1 cellular context compared by ENCODE assay signal in genomic region chr11:66638177-66639065, GRCh38.
A peak's percentile ranks its signal among the peaks of the same experiment; 100 is the strongest.
TF ChIP-seq lines count a peak whose summit lies in the region.

RBM4 (plus strand) TSS chr11:66638703; CDS start chr11:66639712, 1,009 bp downstream.

TF ChIP-seq in HepG2, 621 proteins besides CTCF, POLR2A, EP300 and RAD21 (continued from another document):
- TF ChIP-seq HOMEZ (CRISPR knock-in tag; IDR thresholded peaks at IDR 0.05; ENCODE audit: low read depth) (peak; percentile 57; the same call in 1 of the 2 replicates), ZNF605 (CRISPR knock-in tag; IDR thresholded peaks at IDR 0.05) (no peak; the same call in 1 of the 2 replicates), HDAC2 (CRISPR knock-in tag; IDR thresholded peaks at IDR 0.05) (peak; percentile 34; the same call in 1 of the 2 replicates), ZNF639 (CRISPR knock-in tag; conservative IDR thresholded peaks at IDR 0.05) (0 out of 2 replicates have a peak, but pooled peaks have one; percentile 17), ZNF160 (CRISPR knock-in tag; IDR thresholded peaks at IDR 0.05) (peak; percentile 44), JARID2 (CRISPR knock-in tag; IDR thresholded peaks at IDR 0.05; ENCODE audit: insufficient replicate concordance) (no peak), MBD4 (IDR thresholded peaks at IDR 0.05; ENCODE audit: borderline replicate concordance, low read length) (peak; percentile 25; the same call in 1 of the 2 replicates), HES4 (CRISPR knock-in tag; IDR thresholded peaks at IDR 0.05; ENCODE audit: borderline replicate concordance) (peak; percentile 87), ZBTB39 (CRISPR knock-in tag; IDR thresholded peaks at IDR 0.05) (0 out of 2 replicates have a peak, but pooled peaks have one; percentile 31), NFYC (CRISPR knock-in tag; IDR thresholded peaks at IDR 0.05) (peak; percentile 96), SRF (IDR thresholded peaks at IDR 0.05; ENCODE audit: low read depth, low read length) (no peak), GMEB2 (CRISPR knock-in tag; IDR thresholded peaks at IDR 0.05; ENCODE audit: low read depth) (peak; percentile 67; the same call in 1 of the 2 replicates), ZNF256 (CRISPR knock-in tag; conservative IDR thresholded peaks at IDR 0.05) (0 out of 2 replicates have a peak, but pooled peaks have one; percentile 3), TFAP4 (IDR thresholded peaks at IDR 0.05; ENCODE audit: borderline replicate concordance, low read depth) (no peak), IKZF4 (CRISPR knock-in tag; IDR thresholded peaks at IDR 0.05; ENCODE audit: borderline replicate concordance, low read depth, not compliant biosample characterization) (peak; percentile 43), SYNCRIP (IDR thresholded peaks at IDR 0.05; ENCODE audit: insufficient read depth, low read depth, low read length) (no peak), TOE1 (CRISPR knock-in tag; IDR thresholded peaks at IDR 0.05) (no peak; the same call in 1 of the 2 replicates), ZHX1 (CRISPR knock-in tag; IDR thresholded peaks at IDR 0.05; ENCODE audit: low read depth) (peak; percentile 76; the same call in 1 of the 2 replicates), ZNF446 (CRISPR knock-in tag; IDR thresholded peaks at IDR 0.05) (peak; percentile 64; the same call in 1 of the 2 replicates), SALL1 (CRISPR knock-in tag; IDR thresholded peaks at IDR 0.05) (peak; percentile 48), RNF219 (CRISPR knock-in tag; IDR thresholded peaks at IDR 0.05) (0 out of 2 replicates have a peak, but pooled peaks have one; percentile 25), NFKB2 (CRISPR knock-in tag; IDR thresholded peaks at IDR 0.05; ENCODE audit: borderline replicate concordance) (peak; percentile 57; the same call in 1 of the 2 replicates), ZNF777 (CRISPR knock-in tag; IDR thresholded peaks at IDR 0.05) (0 out of 2 replicates have a peak, but pooled peaks have one; percentile 3), ZNF816 (CRISPR knock-in tag; IDR thresholded peaks at IDR 0.05; ENCODE audit: borderline replicate concordance) (peak; percentile 62; the same call in 1 of the 2 replicates), FUBP1 (CRISPR knock-in tag; IDR thresholded peaks at IDR 0.05; ENCODE audit: borderline replicate concordance) (no peak), IKZF5 (CRISPR knock-in tag; IDR thresholded peaks at IDR 0.05) (peak; percentile 48; the same call in 1 of the 2 replicates), ZNF264 (CRISPR knock-in tag; IDR thresholded peaks at IDR 0.05) (no peak; the same call in 1 of the 2 replicates), GLI4 (CRISPR knock-in tag; IDR thresholded peaks at IDR 0.05; ENCODE audit: borderline replicate concordance) (no peak), ZBTB3 (CRISPR knock-in tag; IDR thresholded peaks at IDR 0.05; ENCODE audit: borderline replicate concordance, low read depth) (no peak), FOSL1 (CRISPR knock-in tag; IDR thresholded peaks at IDR 0.05; ENCODE audit: borderline replicate concordance) (no peak), REXO4 (CRISPR knock-in tag; IDR thresholded peaks at IDR 0.05; ENCODE audit: borderline replicate concordance) (0 out of 2 replicates have a peak, but pooled peaks have one; percentile 59), ZNF510 (CRISPR knock-in tag; IDR thresholded peaks at IDR 0.05; ENCODE audit: low read depth) (no peak), PHF21A (CRISPR knock-in tag; IDR thresholded peaks at IDR 0.05) (peak; percentile 74), ZNF740 (CRISPR knock-in tag; IDR thresholded peaks at IDR 0.05) (peak; percentile 88), SOX6 (IDR thresholded peaks at IDR 0.05) (no peak), SOX6 (CRISPR knock-in tag; IDR thresholded peaks at IDR 0.05) (peak; percentile 27), ZC3H13 (CRISPR knock-in tag; IDR thresholded peaks at IDR 0.05) (peak; percentile 69; the same call in 1 of the 2 replicates), ZNF891 (CRISPR knock-in tag; IDR thresholded peaks at IDR 0.05) (peak; percentile 71), KLF16 (CRISPR knock-in tag; IDR thresholded peaks at IDR 0.05) (peak in 1 of 2 experiments; percentile 57; a peak in 1 of 4 replicates)
